In the genomic region with DNA sequence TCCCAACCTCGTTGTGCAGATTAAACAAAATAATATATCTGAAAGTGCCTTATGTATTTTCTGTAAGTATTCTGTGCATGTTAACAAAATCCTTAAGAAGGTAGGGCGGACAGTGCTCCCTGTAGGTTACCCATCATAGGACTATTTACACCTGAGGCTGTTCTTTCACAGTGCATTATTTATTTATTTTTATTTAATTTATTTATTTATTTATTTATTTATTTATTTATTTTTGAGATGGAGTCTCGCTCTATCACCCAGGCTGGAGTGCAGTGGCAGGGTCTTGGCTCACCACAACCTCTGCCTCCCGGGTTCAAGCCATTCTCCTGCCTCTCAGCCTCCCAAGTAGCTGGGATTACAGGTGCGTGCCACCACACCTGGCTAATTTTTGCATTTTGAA, we compare ENCODE assay signal across 1 cellular context.
TF ChIP-seq lines count a peak whose summit lies in the region.

No MANE protein-coding gene starts in this region.

TF ChIP-seq in WTC11, 78 proteins besides CTCF, POLR2A, EP300 and RAD21:
- TF ChIP-seq HMGA2 (CRISPR knock-in tag; IDR thresholded peaks at IDR 0.05): peak; percentile 64; the same call in 1 of the 2 replicates
